Comparison of ENCODE assay signal across 1 cellular context in the genomic region with DNA sequence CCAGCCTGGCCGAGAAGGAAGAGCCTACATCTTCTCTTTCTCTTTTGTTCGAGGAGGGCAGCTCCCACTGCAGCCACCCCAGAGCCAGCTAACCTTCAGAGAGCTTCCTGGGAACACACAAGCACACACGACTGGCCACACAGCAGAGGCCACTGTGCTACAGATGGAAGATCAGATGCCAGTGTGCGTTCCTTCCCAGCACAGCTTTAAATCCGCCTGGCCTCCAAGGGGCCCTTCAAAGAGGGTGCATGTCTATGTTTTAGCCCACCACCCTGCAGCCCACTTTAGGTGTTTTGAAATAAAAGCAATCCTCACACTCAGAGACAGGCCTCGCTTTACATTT.
TF ChIP-seq lines count a peak whose summit lies in the region.

No MANE protein-coding gene starts in this region.

TF ChIP-seq in GM23338, 12 proteins besides CTCF, POLR2A, EP300 and RAD21 (continued from another document):
- TF ChIP-seq STAT1 (IDR thresholded peaks at IDR 0.05; ENCODE audit: unreplicated experiment) (no peak), ETS1 (IDR thresholded peaks at IDR 0.05) (no peak), NANOG (IDR thresholded peaks at IDR 0.05; ENCODE audit: borderline replicate concordance) (no peak)
- TF ChIP-seq, protein P1, sequence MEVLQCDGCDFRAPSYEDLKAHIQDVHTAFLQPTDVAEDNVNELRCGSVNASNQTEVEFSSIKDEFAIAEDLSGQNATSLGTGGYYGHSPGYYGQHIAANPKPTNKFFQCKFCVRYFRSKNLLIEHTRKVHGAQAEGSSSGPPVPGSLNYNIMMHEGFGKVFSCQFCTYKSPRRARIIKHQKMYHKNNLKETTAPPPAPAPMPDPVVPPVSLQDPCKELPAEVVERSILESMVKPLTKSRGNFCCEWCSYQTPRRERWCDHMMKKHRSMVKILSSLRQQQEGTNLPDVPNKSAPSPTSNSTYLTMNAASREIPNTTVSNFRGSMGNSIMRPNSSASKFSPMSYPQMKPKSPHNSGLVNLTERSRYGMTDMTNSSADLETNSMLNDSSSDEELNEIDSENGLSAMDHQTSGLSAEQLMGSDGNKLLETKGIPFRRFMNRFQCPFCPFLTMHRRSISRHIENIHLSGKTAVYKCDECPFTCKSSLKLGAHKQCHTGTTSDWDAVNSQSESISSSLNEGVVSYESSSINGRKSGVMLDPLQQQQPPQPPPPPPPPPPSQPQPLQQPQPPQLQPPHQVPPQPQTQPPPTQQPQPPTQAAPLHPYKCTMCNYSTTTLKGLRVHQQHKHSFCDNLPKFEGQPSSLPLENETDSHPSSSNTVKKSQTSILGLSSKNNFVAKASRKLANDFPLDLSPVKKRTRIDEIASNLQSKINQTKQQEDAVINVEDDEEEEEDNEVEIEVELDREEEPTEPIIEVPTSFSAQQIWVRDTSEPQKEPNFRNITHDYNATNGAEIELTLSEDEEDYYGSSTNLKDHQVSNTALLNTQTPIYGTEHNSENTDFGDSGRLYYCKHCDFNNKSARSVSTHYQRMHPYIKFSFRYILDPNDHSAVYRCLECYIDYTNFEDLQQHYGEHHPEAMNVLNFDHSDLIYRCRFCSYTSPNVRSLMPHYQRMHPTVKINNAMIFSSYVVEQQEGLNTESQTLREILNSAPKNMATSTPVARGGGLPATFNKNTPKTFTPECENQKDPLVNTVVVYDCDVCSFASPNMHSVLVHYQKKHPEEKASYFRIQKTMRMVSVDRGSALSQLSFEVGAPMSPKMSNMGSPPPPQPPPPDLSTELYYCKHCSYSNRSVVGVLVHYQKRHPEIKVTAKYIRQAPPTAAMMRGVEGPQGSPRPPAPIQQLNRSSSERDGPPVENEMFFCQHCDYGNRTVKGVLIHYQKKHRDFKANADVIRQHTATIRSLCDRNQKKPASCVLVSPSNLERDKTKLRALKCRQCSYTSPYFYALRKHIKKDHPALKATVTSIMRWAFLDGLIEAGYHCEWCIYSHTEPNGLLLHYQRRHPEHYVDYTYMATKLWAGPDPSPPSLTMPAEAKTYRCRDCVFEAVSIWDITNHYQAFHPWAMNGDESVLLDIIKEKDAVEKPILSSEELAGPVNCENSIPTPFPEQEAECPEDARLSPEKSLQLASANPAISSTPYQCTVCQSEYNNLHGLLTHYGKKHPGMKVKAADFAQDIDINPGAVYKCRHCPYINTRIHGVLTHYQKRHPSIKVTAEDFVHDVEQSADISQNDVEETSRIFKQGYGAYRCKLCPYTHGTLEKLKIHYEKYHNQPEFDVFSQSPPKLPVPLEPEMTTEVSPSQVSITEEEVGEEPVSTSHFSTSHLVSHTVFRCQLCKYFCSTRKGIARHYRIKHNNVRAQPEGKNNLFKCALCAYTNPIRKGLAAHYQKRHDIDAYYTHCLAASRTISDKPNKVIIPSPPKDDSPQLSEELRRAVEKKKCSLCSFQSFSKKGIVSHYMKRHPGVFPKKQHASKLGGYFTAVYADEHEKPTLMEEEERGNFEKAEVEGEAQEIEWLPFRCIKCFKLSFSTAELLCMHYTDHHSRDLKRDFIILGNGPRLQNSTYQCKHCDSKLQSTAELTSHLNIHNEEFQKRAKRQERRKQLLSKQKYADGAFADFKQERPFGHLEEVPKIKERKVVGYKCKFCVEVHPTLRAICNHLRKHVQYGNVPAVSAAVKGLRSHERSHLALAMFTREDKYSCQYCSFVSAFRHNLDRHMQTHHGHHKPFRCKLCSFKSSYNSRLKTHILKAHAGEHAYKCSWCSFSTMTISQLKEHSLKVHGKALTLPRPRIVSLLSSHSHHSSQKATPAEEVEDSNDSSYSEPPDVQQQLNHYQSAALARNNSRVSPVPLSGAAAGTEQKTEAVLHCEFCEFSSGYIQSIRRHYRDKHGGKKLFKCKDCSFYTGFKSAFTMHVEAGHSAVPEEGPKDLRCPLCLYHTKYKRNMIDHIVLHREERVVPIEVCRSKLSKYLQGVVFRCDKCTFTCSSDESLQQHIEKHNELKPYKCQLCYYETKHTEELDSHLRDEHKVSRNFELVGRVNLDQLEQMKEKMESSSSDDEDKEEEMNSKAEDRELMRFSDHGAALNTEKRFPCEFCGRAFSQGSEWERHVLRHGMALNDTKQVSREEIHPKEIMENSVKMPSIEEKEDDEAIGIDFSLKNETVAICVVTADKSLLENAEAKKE (CRISPR knock-in tag; IDR thresholded peaks at IDR 0.05) = no peak
